In the genomic region with DNA sequence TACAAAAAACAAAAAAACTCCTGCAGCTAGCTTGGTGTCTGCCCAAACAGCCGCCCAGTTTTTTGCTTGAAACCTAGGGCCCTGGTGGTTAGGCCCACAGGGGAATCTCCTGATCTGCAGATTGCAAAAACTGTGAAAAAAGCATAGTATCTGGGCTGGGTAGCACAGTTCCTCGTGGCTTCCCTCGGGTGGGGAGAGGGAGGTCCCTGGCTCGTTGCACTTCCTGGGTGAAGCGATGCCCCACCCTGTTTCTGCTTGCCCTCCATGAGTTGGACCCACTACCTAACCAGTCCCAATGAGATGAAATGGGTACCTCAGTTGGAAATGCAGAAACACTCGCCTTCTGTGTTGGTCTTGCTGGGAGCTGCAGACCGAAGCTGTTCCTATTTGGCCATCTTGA, we compare ENCODE assay signal across 10 cellular contexts.
"Had no signal": no experiment of that assay in that cellular context is flagged by ENCODE, and none has a peak within 500 bp of the region (broad histone marks: within the 10 kb centered on the region; RNA-seq: fewer than 3 reads in every experiment).

No MANE protein-coding gene starts in this region.

- DNase-seq: GM23248, GOT3, H7, H9, HCEC 1CT, HFFc6 had no signal

- H3K4me3 ChIP-seq: GM23248, GM23338, HAP-1 had no signal

- H3K27ac ChIP-seq: GM23248 had no signal

- H3K9me3 ChIP-seq: HAP-1 had no signal

- H3K4me1 ChIP-seq: HAP-1 had no signal

- FAIRE-seq: H1, H54 had no signal

- H3K36me3 ChIP-seq: HAP-1 had no signal

- H3K9ac ChIP-seq: GM23248 had no signal
